Comparison of ENCODE assay signal across 32 cellular contexts in genomic region chr20:23308024-23308423, GRCh38.
"Had no signal": no experiment of that assay in that cellular context is flagged by ENCODE, and none has a peak within 500 bp of the region (broad histone marks: within the 10 kb centered on the region; RNA-seq: fewer than 3 reads in every experiment).

No MANE protein-coding gene starts in this region.

- H3K27me3 Mint-ChIP-seq: activated naive CD8-positive, alpha-beta T cell had no signal

- H3K9me3 Mint-ChIP-seq: activated B cell treated with CpG ODN at 0.5 μM for 24 hours; activated CD8-positive, alpha-beta T cell treated with anti-CD3 and anti-CD28 coated beads for 36 hours; activated T-cell treated with anti-CD3 and anti-CD28 coated beads, Interleukin-2, amount 50 U/mL, for 4 hours; brain; central memory CD8-positive, alpha-beta T cell; dendritic cell treated with granulocyte-macrophage colony-stimulating factor and Interleukin-4, amounts not matched to agents 40 ng/mL and 50 ng/mL, for 4 days; T-helper 2 cell treated with Interferon-gamma antibody and Interleukin-4, amounts not matched to agents 5 μg/mL and 100 μg/mL, for 36 hours had no signal

- H3K4me1 ChIP-seq: ascending aorta, breast epithelium, foreskin keratinocyte, gastrocnemius medialis had no signal

- H3K4me3 Mint-ChIP-seq: activated B cell treated with CpG ODN at 0.5 μM for 24 hours; activated CD8-positive, alpha-beta T cell treated with anti-CD3 and anti-CD28 coated beads for 36 hours; activated naive CD8-positive, alpha-beta T cell; activated T-cell treated with anti-CD3 and anti-CD28 coated beads, Interleukin-2, amount 50 U/mL, for 4 hours; activated T-helper 17 cell treated with anti-CD3 and anti-CD28 coated beads, Interleukin-2, amount 50 U/mL, for 72 hours; brain; central memory CD8-positive, alpha-beta T cell; dendritic cell treated with granulocyte-macrophage colony-stimulating factor and Interleukin-4, amounts not matched to agents 40 ng/mL and 50 ng/mL, for 4 days; endodermal cell; T-helper 17 cell; T-helper 2 cell treated with Interferon-gamma antibody and Interleukin-4, amounts not matched to agents 5 μg/mL and 100 μg/mL, for 36 hours had no signal

- H3K4me3 ChIP-seq: ascending aorta, breast epithelium, coronary artery, dorsolateral prefrontal cortex, gastrocnemius medialis had no signal

- DNase-seq: activated B cell treated with CpG ODN at 0.5 μM for 24 hours; activated CD4-positive, alpha-beta T cell treated with anti-CD3 and anti-CD28 coated beads for 48 hours; activated CD4-positive, alpha-beta T cell treated with anti-CD3 and anti-CD28 coated beads, Interleukin-2, amount 50 U/mL, for 1 hour; activated CD4-positive, alpha-beta T cell treated with anti-CD3 and anti-CD28 coated beads, Interleukin-2, amount 50 U/mL, for 48 hours; activated CD8-positive, alpha-beta memory T cell treated with anti-CD3 and anti-CD28 coated beads for 24 hours; activated CD8-positive, alpha-beta T cell treated with anti-CD3 and anti-CD28 coated beads for 36 hours; activated effector memory CD4-positive, alpha-beta T cell treated with Interleukin-2 at 50 U/mL for 16 hours; activated gamma-delta T cell treated with Interleukin-2 at 50 U/mL for 16 hours; activated naive CD4-positive, alpha-beta T cell treated with anti-CD3 and anti-CD28 coated beads, Interleukin-2, amount 50 U/mL, for 16 hours; activated naive CD4-positive, alpha-beta T cell treated with Interleukin-2 at 50 U/mL for 16 hours; activated T-cell treated with anti-CD3 and anti-CD28 coated beads, Interleukin-2, amount 50 U/mL, for 4 hours; dorsolateral prefrontal cortex; effector memory CD4-positive, alpha-beta T cell; endodermal cell; foreskin keratinocyte; gastrocnemius medialis; SW 1271; T-helper 1 cell; T-helper 17 cell; T1000; WERI-Rb-1 had no signal

- H3K27ac ChIP-seq: ascending aorta, breast epithelium, dorsolateral prefrontal cortex, foreskin keratinocyte, gastrocnemius medialis, WERI-Rb-1 had no signal

- H3K36me3 ChIP-seq: ascending aorta, breast epithelium, gastrocnemius medialis, WERI-Rb-1 had no signal

- H3K27ac Mint-ChIP-seq: activated B cell treated with CpG ODN at 0.5 μM for 24 hours; activated CD8-positive, alpha-beta T cell treated with anti-CD3 and anti-CD28 coated beads for 36 hours; activated naive CD8-positive, alpha-beta T cell; activated T-helper 17 cell treated with anti-CD3 and anti-CD28 coated beads, Interleukin-2, amount 50 U/mL, for 72 hours; brain; dendritic cell treated with granulocyte-macrophage colony-stimulating factor and Interleukin-4, amounts not matched to agents 40 ng/mL and 50 ng/mL, for 4 days; endodermal cell; T-helper 17 cell; T-helper 2 cell treated with Interferon-gamma antibody and Interleukin-4, amounts not matched to agents 5 μg/mL and 100 μg/mL, for 36 hours had no signal

- H3K27me3 ChIP-seq: ascending aorta, breast epithelium, dorsolateral prefrontal cortex, gastrocnemius medialis had no signal

- ATAC-seq: activated CD4-positive, CD25-positive, alpha-beta regulatory T cell treated with anti-CD3 and anti-CD28 coated beads, Interleukin-2, amount 50 U/mL, for 24 hours; activated CD8-positive, alpha-beta T cell treated with anti-CD3 and anti-CD28 coated beads for 36 hours; activated T-cell treated with anti-CD3 and anti-CD28 coated beads, Interleukin-2, amount 50 U/mL, for 4 hours; activated T-helper 17 cell treated with anti-CD3 and anti-CD28 coated beads, Interleukin-2, amount 50 U/mL, for 72 hours; esophagus mucosa; foreskin keratinocyte; gastrocnemius medialis; T-helper 17 cell had no signal

- H3K36me3 Mint-ChIP-seq: activated naive CD8-positive, alpha-beta T cell; brain had no signal

- H3K9me3 ChIP-seq: ascending aorta, gastrocnemius medialis had no signal

- H3K4me1 Mint-ChIP-seq: activated B cell treated with CpG ODN at 0.5 μM for 24 hours; brain; central memory CD8-positive, alpha-beta T cell; endodermal cell had no signal
